16 cellular contexts compared by ENCODE assay signal in genomic region chr6:166929534-166930189, GRCh38. TPM values are rescaled to one million over a fixed set of nuclear protein-coding genes. Genes with fewer than 3 reads are reported as not detected.
A peak's percentile ranks its signal among the peaks of the same experiment; 100 is the strongest.
DNase-seq lines count a peak whose midpoint lies in the region; ATAC-seq and TF ChIP-seq lines count a peak whose summit lies in the region.
"Had no signal": no experiment of that assay in that cellular context is flagged by ENCODE, and none has a peak within 500 bp of the region (broad histone marks: within the 10 kb centered on the region; RNA-seq: fewer than 3 reads in every experiment).

No MANE protein-coding gene starts in this region.

- DNase-seq in activated naive CD4-positive, alpha-beta T cell treated with Interleukin-2 at 50 U/mL for 16 hours, result no peak
- DNase-seq in PC-3 (peak; percentile 14), endodermal cell (no peak), ascending aorta (ENCODE audit: low spot score in 2 of 2) (no peak), prostate gland (ENCODE audit: low spot score) (no peak), DMS153 treated with DMSO at 0.1 percent for 48 hours (lab: John Stamatoyannopoulos, UW; ENCODE audit: unreplicated experiment) (no peak)
- DNase-seq: activated CD8-positive, alpha-beta T cell treated with anti-CD3 and anti-CD28 coated beads, Interleukin-2, amount 10 ng/mL, durations not matched to agents 7 days and 5 days; DMS153; NCI-H510A; RPMI8226; small intestine had no signal

- no peaks in the 10 kb centered on the region for H3K27me3 Mint-ChIP-seq in activated naive CD4-positive, alpha-beta T cell treated with anti-CD3 and anti-CD28 coated beads, Interleukin-2, amount 50 U/mL, for 24 hours
- H3K27me3 Mint-ChIP-seq in endodermal cell (ENCODE audit: insufficient read depth), result no peaks in the 10 kb centered on the region
- H3K27me3 Mint-ChIP-seq in stimulated activated memory B cell treated with anti-CD40 and anti-IgM and Interleukin-4, amounts not matched to agents 10 μg/mL and 1 μg/mL and 100 μg/mL, for 72 hours, result no peaks in the 10 kb centered on the region
- H3K27me3 Mint-ChIP-seq: central memory CD8-positive, alpha-beta T cell had no signal

- H3K27me3 ChIP-seq in PC-3 (ENCODE audit: low read length) (no peaks in the 10 kb centered on the region), endodermal cell (ENCODE audit: control insufficient read depth, insufficient read depth, low read length, poor library complexity, severe bottlenecking) (no peaks in the 10 kb centered on the region), ascending aorta (no peaks in the 10 kb centered on the region), prostate gland (replicated peaks; ENCODE audit: insufficient read depth) (no peaks in the 10 kb centered on the region)
- H3K27me3 ChIP-seq: suprapubic skin had no signal

- H3K4me1 Mint-ChIP-seq in activated naive CD4-positive, alpha-beta T cell treated with anti-CD3 and anti-CD28 coated beads, Interleukin-2, amount 50 U/mL, for 24 hours, result peaks cover 36% of the 10 kb centered on the region
- peaks cover 11% of the 10 kb centered on the region for H3K4me1 Mint-ChIP-seq in endodermal cell
- H3K4me1 Mint-ChIP-seq in stimulated activated memory B cell treated with anti-CD40 and anti-IgM and Interleukin-4, amounts not matched to agents 10 μg/mL and 1 μg/mL and 100 μg/mL, for 72 hours, result peaks cover 57% of the 10 kb centered on the region

- POLR2A ChIA-PET in PC-3 (lab: Charles Lee; ENCODE audit: unreplicated experiment), result no interaction called here

- peaks cover 23% of the 10 kb centered on the region for H3K4me1 ChIP-seq in PC-3 (ENCODE audit: insufficient read depth, low read length)
- peaks cover 7% of the 10 kb centered on the region for H3K4me1 ChIP-seq in endodermal cell (ENCODE audit: control insufficient read depth, insufficient read depth, low read length)
- H3K4me1 ChIP-seq in ascending aorta, result no peaks in the 10 kb centered on the region
- no peaks in the 10 kb centered on the region for H3K4me1 ChIP-seq in prostate gland (replicated peaks)
- H3K4me1 ChIP-seq: suprapubic skin had no signal

- H3K27ac Mint-ChIP-seq in activated naive CD4-positive, alpha-beta T cell treated with anti-CD3 and anti-CD28 coated beads, Interleukin-2, amount 50 U/mL, for 24 hours, result peak overlapping the region; percentile 35
- H3K27ac Mint-ChIP-seq in endodermal cell, result no peak overlapping the region
- H3K27ac Mint-ChIP-seq in stimulated activated memory B cell treated with anti-CD40 and anti-IgM and Interleukin-4, amounts not matched to agents 10 μg/mL and 1 μg/mL and 100 μg/mL, for 72 hours, result peak overlapping the region; percentile 93
- H3K27ac Mint-ChIP-seq: activated CD8-positive, alpha-beta T cell treated with anti-CD3 and anti-CD28 coated beads, Interleukin-2, amount 10 ng/mL, durations not matched to agents 7 days and 5 days; T-helper 2 cell treated with Interferon-gamma antibody and Interleukin-4, amounts not matched to agents 5 μg/mL and 100 μg/mL, for 36 hours had no signal

- intact Hi-C loops in PC-3 (cut with micrococcal nuclease) (loop anchor here (1.0 to 5.0 kb wide), 2 partner anchors 22 to 68 kb away; partner anchors contain the start of gene CEP43), ascending aorta (cut with DNase I) (no loop called here), prostate gland (cut with DNase I) (no loop called here)

- 91 to 93% methylated on average over 7 to 9 of the region's 9 CpGs for WGBS in endodermal cell (ENCODE audit: insufficient coverage in 1 of 2, insufficient read length in 1 of 2), 2 experiments
- 33% methylated on average over 9 of the region's 9 CpGs for WGBS in prostate gland

- H3K9me3 Mint-ChIP-seq in activated naive CD4-positive, alpha-beta T cell treated with anti-CD3 and anti-CD28 coated beads, Interleukin-2, amount 50 U/mL, for 24 hours, result no peaks in the 10 kb centered on the region
- no peaks in the 10 kb centered on the region for H3K9me3 Mint-ChIP-seq in endodermal cell
- no peaks in the 10 kb centered on the region for H3K9me3 Mint-ChIP-seq in stimulated activated memory B cell treated with anti-CD40 and anti-IgM and Interleukin-4, amounts not matched to agents 10 μg/mL and 1 μg/mL and 100 μg/mL, for 72 hours
- H3K9me3 Mint-ChIP-seq: central memory CD8-positive, alpha-beta T cell; T-helper 2 cell treated with Interferon-gamma antibody and Interleukin-4, amounts not matched to agents 5 μg/mL and 100 μg/mL, for 36 hours had no signal

- H3K4me3 Mint-ChIP-seq in activated naive CD4-positive, alpha-beta T cell treated with anti-CD3 and anti-CD28 coated beads, Interleukin-2, amount 50 U/mL, for 24 hours, result no peak overlapping the region
- H3K4me3 Mint-ChIP-seq in endodermal cell, result no peak overlapping the region
- peak overlapping the region; percentile 31 for H3K4me3 Mint-ChIP-seq in stimulated activated memory B cell treated with anti-CD40 and anti-IgM and Interleukin-4, amounts not matched to agents 10 μg/mL and 1 μg/mL and 100 μg/mL, for 72 hours
- H3K4me3 Mint-ChIP-seq: activated CD8-positive, alpha-beta T cell treated with anti-CD3 and anti-CD28 coated beads, Interleukin-2, amount 10 ng/mL, durations not matched to agents 7 days and 5 days; central memory CD8-positive, alpha-beta T cell; T-helper 2 cell treated with Interferon-gamma antibody and Interleukin-4, amounts not matched to agents 5 μg/mL and 100 μg/mL, for 36 hours had no signal

- H3K9me3 ChIP-seq in PC-3 (ENCODE audit: low read length) (no peaks in the 10 kb centered on the region), endodermal cell (ENCODE audit: control insufficient read depth, low read length) (no peaks in the 10 kb centered on the region), ascending aorta (no peaks in the 10 kb centered on the region), prostate gland (no peaks in the 10 kb centered on the region)
- H3K9me3 ChIP-seq: suprapubic skin had no signal

- TF ChIP-seq CTCF in PC-3 (conservative IDR thresholded peaks at IDR 0.05; ENCODE audit: low read depth, low read length) (peak; percentile 40), endodermal cell (conservative IDR thresholded peaks at IDR 0.05) (peak; percentile 60), ascending aorta (IDR thresholded peaks at IDR 0.05) (no peak), prostate gland (IDR thresholded peaks at IDR 0.05) (no peak)

- H3K4me2 ChIP-seq in PC-3 (ENCODE audit: low read length), result no peak overlapping the region

- no peaks in the 10 kb centered on the region for H3K9me2 ChIP-seq in PC-3 (replicated peaks; ENCODE audit: low read length)

- no peaks in the 10 kb centered on the region for H3K79me2 ChIP-seq in PC-3 (ENCODE audit: low read length)

- no peak overlapping the region for H2AFZ ChIP-seq in PC-3 (ENCODE audit: low read length)

- BruUV-seq in PC-3 (replicated peaks; lab: Mats Ljungman, UMichigan), result no TSS peak

- H3F3A ChIP-seq in PC-3 (ENCODE audit: low read length, unreplicated experiment), result no peaks in the 10 kb centered on the region

- CTCF ChIA-PET in PC-3 (lab: Charles Lee), result no interaction called here

- H4K20me1 ChIP-seq in PC-3 (ENCODE audit: low read length), result no peaks in the 10 kb centered on the region

- H3K9ac ChIP-seq in PC-3 (ENCODE audit: low read length) (no peak overlapping the region), endodermal cell (ENCODE audit: extremely low read depth, low read length, poor library complexity, severe bottlenecking) (no peak overlapping the region)

- no peak for TF ChIP-seq POLR2A in prostate gland (IDR thresholded peaks at IDR 0.05)

- H3K36me3 Mint-ChIP-seq in activated naive CD4-positive, alpha-beta T cell treated with anti-CD3 and anti-CD28 coated beads, Interleukin-2, amount 50 U/mL, for 24 hours, result peaks cover 8% of the 10 kb centered on the region
- peaks cover 7% of the 10 kb centered on the region for H3K36me3 Mint-ChIP-seq in endodermal cell (ENCODE audit: low read depth)
- peaks cover 51% of the 10 kb centered on the region for H3K36me3 Mint-ChIP-seq in stimulated activated memory B cell treated with anti-CD40 and anti-IgM and Interleukin-4, amounts not matched to agents 10 μg/mL and 1 μg/mL and 100 μg/mL, for 72 hours

- H3K36me3 ChIP-seq in PC-3 (ENCODE audit: low read depth, low read length) (no peaks in the 10 kb centered on the region), endodermal cell (ENCODE audit: control insufficient read depth, insufficient read depth, low read length) (no peaks in the 10 kb centered on the region), ascending aorta (peaks cover 6 to 20% of the 10 kb centered on the region in 2 donors), prostate gland (no peaks in the 10 kb centered on the region)

- H3K4me3 ChIP-seq in PC-3 (ENCODE audit: low read length) (no peak overlapping the region), endodermal cell (ENCODE audit: low read length) (no peak overlapping the region), ascending aorta (no peak overlapping the region), prostate gland (no peak overlapping the region)
- H3K4me3 ChIP-seq: suprapubic skin had no signal

- H3K27ac ChIP-seq in PC-3 (ENCODE audit: low read length) (no peak overlapping the region), endodermal cell (ENCODE audit: low read depth, low read length) (no peak overlapping the region), ascending aorta (no peak overlapping the region), prostate gland (no peak overlapping the region)
- H3K27ac ChIP-seq: suprapubic skin had no signal

- peak; percentile 37 for ATAC-seq in PC-3
- ATAC-seq in stimulated activated memory B cell treated with anti-CD40 and anti-IgM and Interleukin-4, amounts not matched to agents 10 μg/mL and 1 μg/mL and 100 μg/mL, for 72 hours, result peak; percentile 68
- ATAC-seq: activated CD8-positive, alpha-beta T cell treated with anti-CD3 and anti-CD28 coated beads, Interleukin-2, amount 10 ng/mL, durations not matched to agents 7 days and 5 days had no signal

RNA-seq across cellular contexts. Expression of gene RNASET2, which starts 26.7 kb away (rescaled TPM):
- total RNA-seq in PC-3 (2014; rRNA removed) (51.8 and 77.4 TPM in 2 replicates), endodermal cell (10 to 100 TPM; 25.8 to 29.3 TPM), ascending aorta (51.9 TPM), prostate gland (100 to 1,000 TPM in 1 of 2 donors, 10 to 100 TPM in 1; 81.3 to 180 TPM)
- 15.1 TPM for polyA plus RNA-seq in endodermal cell (2013, experiment 1 of 2)
- polyA plus RNA-seq in endodermal cell (2013, experiment 2 of 2), result 18.5 TPM

Comparison
In these comparisons a context has a peak if more than half of its experiments do, and no peak if none do; other contexts are left out.
1. CTCF ChIP-seq: peak in PC-3 (single experiment) and endodermal cell (single experiment); none in ascending aorta (0 of 3) and prostate gland (0 of 4).